In genomic region chr14:35826952-35827416, GRCh38 we compare ENCODE assay signal across 8 cellular contexts. TPM values are rescaled to one million over a fixed set of nuclear protein-coding genes. Genes with fewer than 3 reads are reported as not detected.
DNase-seq lines count a peak whose midpoint lies in the region; ATAC-seq, FAIRE-seq and TF ChIP-seq lines count a peak whose summit lies in the region.

No MANE protein-coding gene starts in this region.

- peak overlapping the region; percentile 93 for H3K9ac ChIP-seq in GM23248

- peak overlapping the region; percentile 94 for H3K4me3 Mint-ChIP-seq in T-helper 17 cell
- peak overlapping the region; percentile 91 for H3K4me3 Mint-ChIP-seq in glutamatergic neuron (ENCODE audit: unreplicated experiment)

- H3K27me3 Mint-ChIP-seq in T-helper 17 cell (no peaks in the 10 kb centered on the region), glutamatergic neuron (ENCODE audit: unreplicated experiment) (peaks cover 2% of the 10 kb centered on the region)

- no peaks in the 10 kb centered on the region for H4K20me1 ChIP-seq in GM23248 (ENCODE audit: insufficient read depth)

- no peaks in the 10 kb centered on the region for H3K27me3 ChIP-seq in GM23248 (replicated peaks; ENCODE audit: insufficient read depth)
- no peaks in the 10 kb centered on the region for H3K27me3 ChIP-seq in small intestine (ENCODE audit: control insufficient read depth in 2 of 2, insufficient read depth in 2 of 2, low read length in 2 of 2)

- H3K36me3 Mint-ChIP-seq in T-helper 17 cell (ENCODE audit: low read depth) (no peaks in the 10 kb centered on the region), glutamatergic neuron (ENCODE audit: unreplicated experiment) (no peaks in the 10 kb centered on the region)

- H2AFZ ChIP-seq in GM23248: peak overlapping the region; percentile 97

- 0 to 2% methylated on average over 11 of the region's 11 CpGs for WGBS in GM23248 (ENCODE audit: low coverage in 1 of 2, low lambda C conversion rate in 2 of 2, missing lambda C conversion rate in 2 of 2), 2 experiments
- 1 to 2% (median 2%) methylated on average over 11 of the region's 11 CpGs for WGBS in small intestine, 3 donors

- peak overlapping the region; percentile 93 for H3K4me3 ChIP-seq in GM23248
- peak overlapping the region; percentile 77 to 91 for H3K4me3 ChIP-seq in small intestine (ENCODE audit: low read depth in 1 of 2, low read length in 2 of 2)

- H3K4me2 ChIP-seq in GM23248 (ENCODE audit: unreplicated experiment): peak overlapping the region; percentile 86

- in situ Hi-C loops in GM23248 (cut with MboI): no loop called here

- H3K36me3 ChIP-seq in GM23248 (ENCODE audit: low read depth) (no peaks in the 10 kb centered on the region), small intestine (ENCODE audit: control insufficient read depth in 2 of 2, insufficient read depth in 2 of 2, low read length in 2 of 2) (no peaks in the 10 kb centered on the region)

- peak; percentile 42 for DNase-seq in GM23248
- DNase-seq in T-helper 17 cell: no peak
- no peak for DNase-seq in glutamatergic neuron
- DNase-seq in small intestine: no peak
- DNase-seq in globus pallidus (ENCODE audit: low spot score): no peak
- no peak for DNase-seq in RCC 7860 (ENCODE audit: low spot score)
- DNase-seq in NK-92 treated with Interleukin-12 subunit alpha and Interleukin-12 subunit beta, amount 100 ng/mL, for 24 hours (lab: John Stamatoyannopoulos, UW): no peak

- TF ChIP-seq CTCF in glutamatergic neuron (IDR thresholded peaks at IDR 0.05; ENCODE audit: partially characterized antibody, unreplicated experiment): no peak

- H3K9me3 ChIP-seq in GM23248 (ENCODE audit: low read depth) (no peaks in the 10 kb centered on the region), T-helper 17 cell (ENCODE audit: control insufficient read depth, low read length, poor library complexity, severe bottlenecking) (no peaks in the 10 kb centered on the region), small intestine (ENCODE audit: control insufficient read depth, low read depth) (no peaks in the 10 kb centered on the region)

- peak overlapping the region; percentile 85 for H3K27ac Mint-ChIP-seq in T-helper 17 cell
- peak overlapping the region; percentile 40 for H3K27ac Mint-ChIP-seq in glutamatergic neuron (ENCODE audit: unreplicated experiment)

- H3K27ac ChIP-seq in GM23248: peak overlapping the region; percentile 16; the same call in 1 of the 2 replicates
- H3K27ac ChIP-seq in small intestine (ENCODE audit: low read depth in 1 of 2, low read length in 1 of 2): peak overlapping the region in 1 of 2 donors; percentile 15

- H3K4me1 ChIP-seq in GM23248 (ENCODE audit: insufficient read depth) (peaks cover 5% of the 10 kb centered on the region; the same call in 1 of the 2 replicates), small intestine (ENCODE audit: control insufficient read depth in 2 of 2, insufficient read depth in 1 of 2, low read depth in 1 of 2, low read length in 1 of 2) (no peaks in the 10 kb centered on the region)

- H3K79me2 ChIP-seq in GM23248 (ENCODE audit: insufficient read depth): peaks cover 14% of the 10 kb centered on the region

- FAIRE-seq in small intestine (lab: Jason Lieb, UNC) (no peak), RCC 7860 (lab: Jason Lieb, UNC) (no peak)

- ATAC-seq in T-helper 17 cell (no peak), GM21528 (IDR thresholded peaks at IDR 0.05; ENCODE audit: low FRiP score, unreplicated experiment) (no peak)

- H3F3A ChIP-seq in GM23248 (ENCODE audit: insufficient read depth): peaks cover 9% of the 10 kb centered on the region

- peaks cover 8% of the 10 kb centered on the region for H3K9me3 Mint-ChIP-seq in glutamatergic neuron (ENCODE audit: unreplicated experiment)

- H3K4me1 Mint-ChIP-seq in T-helper 17 cell: peaks cover 15% of the 10 kb centered on the region
- H3K4me1 Mint-ChIP-seq in glutamatergic neuron (ENCODE audit: low read depth, unreplicated experiment): peaks cover 9% of the 10 kb centered on the region

- H3K9me2 ChIP-seq in GM23248 (ENCODE audit: insufficient read depth): no peaks in the 10 kb centered on the region

RNA-seq across cellular contexts. Expression of gene BRMS1L, which starts 0.8 kb away (rescaled TPM):
- 5.6 and 6.6 TPM in 2 replicates for total RNA-seq in GM23248 (2014; rRNA removed; shearing (Covaris generic))
- 9.5 and 9.9 TPM in 2 replicates for polyA plus RNA-seq in GM23248 (2016; fragmentation: Nextera tagmentation; extraction: Ambion mirVana)
- total RNA-seq in T-helper 17 cell: 10 to 100 TPM in 1 of 2 donors, 1 to 10 TPM in 1; 5.3 to 15.4 TPM
- 15.9 TPM for total RNA-seq in glutamatergic neuron (ENCODE audit: unreplicated experiment)
- polyA plus RNA-seq in small intestine: 1 to 10 TPM; 2.7 to 4.6 (median 4.0) TPM

RNA-seq across cellular contexts. Expression of gene RALGAPA1, which starts 17.9 kb away (rescaled TPM):
- 15.3 and 22.2 TPM in 2 replicates for total RNA-seq in GM23248 (2014; rRNA removed; shearing (Covaris generic))
- 7.5 and 9.5 TPM in 2 replicates for polyA plus RNA-seq in GM23248 (2016; fragmentation: Nextera tagmentation; extraction: Ambion mirVana)
- 10 to 100 TPM; 79.0 to 79.4 TPM for total RNA-seq in T-helper 17 cell
- 61.0 TPM for total RNA-seq in glutamatergic neuron (ENCODE audit: unreplicated experiment)
- 10 to 100 TPM in 2 of 3 donors, 1 to 10 TPM in 1; 9.6 to 14.8 (median 11.9) TPM for polyA plus RNA-seq in small intestine
